In genomic region chr9:81588148-81588874, GRCh38 we compare ENCODE assay signal across 13 cellular contexts.
DNase-seq lines count a peak whose midpoint lies in the region; ATAC-seq and TF ChIP-seq lines count a peak whose summit lies in the region.
"Had no signal": no experiment of that assay in that cellular context is flagged by ENCODE, and none has a peak within 500 bp of the region (broad histone marks: within the 10 kb centered on the region; RNA-seq: fewer than 3 reads in every experiment).

No MANE protein-coding gene starts in this region.

- H3K9me3 ChIP-seq in AG04450 (ENCODE audit: control insufficient read depth, insufficient read depth, low read length) (no peaks in the 10 kb centered on the region), mucosa of descending colon (no peaks in the 10 kb centered on the region)

- DNase-seq in AG04450 (ENCODE audit: low read depth, low spot score) (peak; percentile 21), NCI-H345 (lab: John Stamatoyannopoulos, UW) (peak; percentile 33), endothelial cell (ENCODE audit: low spot score) (no peak), mucosa of descending colon (peak in 2 of 3 donors; percentile 50 to 51), NCI-H526 (lab: John Stamatoyannopoulos, UW) (no peak), mesenteric fat pad (ENCODE audit: low spot score) (no peak)
- DNase-seq: activated naive CD4-positive, alpha-beta T cell treated with anti-CD3 and anti-CD28 coated beads, Interleukin-2, amount 50 U/mL, for 16 hours; naive B cell; T-helper 1 cell had no signal

- H3K4me1 ChIP-seq in mucosa of descending colon (ENCODE audit: low read depth), result peaks cover 20% of the 10 kb centered on the region

- H3K4me1 Mint-ChIP-seq in endothelial cell (ENCODE audit: unreplicated experiment), result peaks cover 44% of the 10 kb centered on the region
- no peaks in the 10 kb centered on the region for H3K4me1 Mint-ChIP-seq in activated T-helper 17 cell treated with anti-CD3 and anti-CD28 coated beads, Interleukin-2, amount 50 U/mL, for 72 hours

- H3K27me3 ChIP-seq in AG04450 (ENCODE audit: control insufficient read depth, insufficient read depth, low read length), result no peaks in the 10 kb centered on the region

- H3K9me3 Mint-ChIP-seq in endothelial cell (ENCODE audit: unreplicated experiment), result no peaks in the 10 kb centered on the region
- H3K9me3 Mint-ChIP-seq in activated T-helper 17 cell treated with anti-CD3 and anti-CD28 coated beads, Interleukin-2, amount 50 U/mL, for 72 hours, result no peaks in the 10 kb centered on the region
- H3K9me3 Mint-ChIP-seq: CD14-positive monocyte; naive B cell; stimulated activated memory B cell treated with anti-CD40 and anti-IgM and Interleukin-4, amounts not matched to agents 10 μg/mL and 1 μg/mL and 100 μg/mL, for 72 hours had no signal

- H3K27ac Mint-ChIP-seq in endothelial cell (ENCODE audit: unreplicated experiment), result peak overlapping the region; percentile 86
- H3K27ac Mint-ChIP-seq in activated T-helper 17 cell treated with anti-CD3 and anti-CD28 coated beads, Interleukin-2, amount 50 U/mL, for 72 hours, result no peak overlapping the region
- H3K27ac Mint-ChIP-seq: stimulated activated memory B cell treated with anti-CD40 and anti-IgM and Interleukin-4, amounts not matched to agents 10 μg/mL and 1 μg/mL and 100 μg/mL, for 72 hours had no signal

- peak overlapping the region; percentile 82 for H3K4me3 Mint-ChIP-seq in endothelial cell (ENCODE audit: unreplicated experiment)
- H3K4me3 Mint-ChIP-seq in activated T-helper 17 cell treated with anti-CD3 and anti-CD28 coated beads, Interleukin-2, amount 50 U/mL, for 72 hours, result no peak overlapping the region
- H3K4me3 Mint-ChIP-seq: CD14-positive monocyte; stimulated activated memory B cell treated with anti-CD40 and anti-IgM and Interleukin-4, amounts not matched to agents 10 μg/mL and 1 μg/mL and 100 μg/mL, for 72 hours had no signal

- intact Hi-C loops in mucosa of descending colon (cut with DNase I, micrococcal nuclease), result no loop called here

- POLR2A ChIA-PET in AG04450 (lab: Yijun Ruan, JAX), result no interaction called here

- peaks cover 10% of the 10 kb centered on the region for H3K27me3 Mint-ChIP-seq in endothelial cell (ENCODE audit: unreplicated experiment)
- no peaks in the 10 kb centered on the region for H3K27me3 Mint-ChIP-seq in activated T-helper 17 cell treated with anti-CD3 and anti-CD28 coated beads, Interleukin-2, amount 50 U/mL, for 72 hours
- H3K27me3 Mint-ChIP-seq: naive B cell; stimulated activated memory B cell treated with anti-CD40 and anti-IgM and Interleukin-4, amounts not matched to agents 10 μg/mL and 1 μg/mL and 100 μg/mL, for 72 hours had no signal

- no peak for TF ChIP-seq CTCF in AG04450 (IDR thresholded peaks at IDR 0.05; ENCODE audit: low read depth, low read length)
- no peak for TF ChIP-seq CTCF in endothelial cell (IDR thresholded peaks at IDR 0.05; ENCODE audit: unreplicated experiment)
- no peak for TF ChIP-seq CTCF in mucosa of descending colon (IDR thresholded peaks at IDR 0.05)

- peak; percentile 75 for ATAC-seq in mucosa of descending colon
- ATAC-seq in HG03097 (IDR thresholded peaks at IDR 0.05; ENCODE audit: low FRiP score, unreplicated experiment), result no peak
- ATAC-seq in activated T-helper 17 cell treated with anti-CD3 and anti-CD28 coated beads, Interleukin-2, amount 50 U/mL, for 72 hours (replicated peaks), result no peak
- ATAC-seq: stimulated activated memory B cell treated with anti-CD40 and anti-IgM and Interleukin-4, amounts not matched to agents 10 μg/mL and 1 μg/mL and 100 μg/mL, for 72 hours had no signal

- H3K36me3 Mint-ChIP-seq in endothelial cell (ENCODE audit: low read depth, unreplicated experiment), result peaks cover 61% of the 10 kb centered on the region
- H3K36me3 Mint-ChIP-seq in activated T-helper 17 cell treated with anti-CD3 and anti-CD28 coated beads, Interleukin-2, amount 50 U/mL, for 72 hours (ENCODE audit: low read depth), result no peaks in the 10 kb centered on the region

- CTCF ChIA-PET in AG04450 (lab: Charles Lee), result interaction anchor here (0.5 kb wide), 1 partner anchor 85 kb away, joined by 3 read pairs; no protein-coding TSS in a partner anchor

- H3K36me3 ChIP-seq in mucosa of descending colon (ENCODE audit: low read depth), result no peaks in the 10 kb centered on the region

- no peak overlapping the region for H3K4me3 ChIP-seq in AG04450 (ENCODE audit: low read depth, low read length)
- no peak overlapping the region for H3K4me3 ChIP-seq in mucosa of descending colon

- no peak overlapping the region for H3K27ac ChIP-seq in AG04450 (ENCODE audit: low read depth, low read length)

Comparison
In these comparisons a context has a peak if more than half of its experiments do, and no peak if none do; other contexts are left out.
1. DNase-seq: peak in AG04450 (single experiment), NCI-H345 (single experiment) and mucosa of descending colon (2 of 3); none in endothelial cell (single experiment), NCI-H526 (0 of 2) and mesenteric fat pad (single experiment).